In the genomic region with DNA sequence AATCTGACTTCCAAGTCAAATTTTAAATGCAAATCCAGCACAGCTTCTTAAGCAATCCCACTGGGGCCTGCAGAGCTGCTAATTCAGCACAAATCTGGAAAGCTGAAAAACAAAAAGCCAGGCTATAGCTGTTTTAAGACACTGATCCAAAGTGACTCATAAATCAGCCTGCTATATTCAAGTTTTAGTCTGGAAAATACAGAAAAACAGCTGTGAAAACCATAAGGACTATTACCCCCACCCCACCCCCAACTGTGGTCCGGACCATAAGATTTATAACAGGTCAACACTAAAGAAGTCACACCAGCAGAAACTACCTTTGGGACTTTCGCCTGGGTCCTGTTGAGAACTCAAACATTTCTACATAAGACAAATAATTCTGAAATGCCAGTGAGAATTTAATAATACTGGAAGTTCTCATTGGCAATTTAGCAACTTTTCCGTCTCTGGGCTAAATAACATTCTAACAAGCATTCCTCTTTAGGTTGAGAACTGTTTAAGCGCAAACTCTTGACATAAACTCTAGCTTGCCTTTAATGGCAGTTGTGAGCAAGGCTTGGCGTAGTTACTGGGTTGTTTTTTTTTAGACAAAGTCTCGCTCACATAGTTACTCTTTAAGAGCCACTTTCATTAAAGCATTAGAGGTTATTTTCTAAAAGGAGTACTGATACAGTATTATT, we compare ENCODE assay signal across 11 cellular contexts. TPM values are rescaled to one million over a fixed set of nuclear protein-coding genes. Genes with fewer than 3 reads are reported as not detected.
DNase-seq lines count a peak whose midpoint lies in the region; ATAC-seq and TF ChIP-seq lines count a peak whose summit lies in the region.
"Had no signal": no experiment of that assay in that cellular context is flagged by ENCODE, and none has a peak within 500 bp of the region (broad histone marks: within the 10 kb centered on the region; RNA-seq: fewer than 3 reads in every experiment).

No MANE protein-coding gene starts in this region.

- CTCF ChIA-PET in AG04450 (lab: Charles Lee), result interaction anchor here (0.9 to 4.8 kb wide), 4 partner anchors 175 to 560 kb away, joined by 3 to 35 read pairs (median 6); no protein-coding TSS in a partner anchor

- H3K14ac ChIP-seq in neuronal stem cell (ENCODE audit: low read length), result no peak overlapping the region

- H3K36me3 ChIP-seq in esophagus squamous epithelium (peaks cover 0 to 17% (median 5%) of the 10 kb centered on the region in 3 donors), neuronal stem cell (replicated peaks in 1 of 2; ENCODE audit: control insufficient read depth in 2 of 2, insufficient read depth in 2 of 2, low read length in 2 of 2) (peaks cover 4 to 19% of the 10 kb centered on the region in 2 donors)

- no peak overlapping the region for H2BK12ac ChIP-seq in neuronal stem cell (ENCODE audit: low read length)

- H4K91ac ChIP-seq in neuronal stem cell (ENCODE audit: low read depth, low read length, poor library complexity), result no peak overlapping the region

- H3K18ac ChIP-seq in neuronal stem cell (ENCODE audit: low read length), result no peak overlapping the region

- peaks cover 11 to 62% (median 37%) of the 10 kb centered on the region in 3 donors for H3K4me1 ChIP-seq in esophagus squamous epithelium
- peaks cover 9 to 21% of the 10 kb centered on the region in 2 donors for H3K4me1 ChIP-seq in neuronal stem cell (ENCODE audit: control insufficient read depth in 2 of 2, insufficient read depth in 1 of 2, low read depth in 1 of 2, low read length in 2 of 2)

- H2BK120ac ChIP-seq in neuronal stem cell (ENCODE audit: low read depth, low read length), result no peak overlapping the region

- H3K79me1 ChIP-seq in neuronal stem cell (ENCODE audit: low read depth, low read length), result peaks cover 4% of the 10 kb centered on the region

- no peak overlapping the region for H3K4ac ChIP-seq in neuronal stem cell (ENCODE audit: low read length)

- intact Hi-C loops in esophagus squamous epithelium (cut with DNase I), result loop anchor here (10.0 kb wide), 1 partner anchor 128 kb away; no protein-coding TSS in a partner anchor

- WGBS in esophagus squamous epithelium, 2 donors, result 19 to 27% methylated on average over 6 of the region's 6 CpGs
- WGBS in neuronal stem cell (ENCODE audit: extremely low coverage in 2 of 2, insufficient read length in 2 of 2, insufficient replicate concordance in 1 of 2), 2 donors, result no CpG with 5 or more reads among the region's 6 CpGs

- H3K27me3 ChIP-seq in AG04450 (ENCODE audit: control insufficient read depth, insufficient read depth, low read length) (no peaks in the 10 kb centered on the region), esophagus squamous epithelium (no peaks in the 10 kb centered on the region), neuronal stem cell (ENCODE audit: control insufficient read depth in 3 of 3, insufficient read depth in 3 of 3, low read depth in 1 of 3, low read length in 3 of 3) (no peaks in the 10 kb centered on the region)

- ATAC-seq in GM19324 (IDR thresholded peaks at IDR 0.05; ENCODE audit: low FRiP score, unreplicated experiment) (no peak), GM21447 (IDR thresholded peaks at IDR 0.05; ENCODE audit: unreplicated experiment) (no peak)
- ATAC-seq: left lobe of liver had no signal

- POLR2A ChIA-PET in AG04450 (lab: Yijun Ruan, JAX), result interaction anchor here (1.5 to 2.3 kb wide), 2 partner anchors 124 to 161 kb away, joined by 3 to 11 read pairs; no protein-coding TSS in a partner anchor

- H2BK15ac ChIP-seq in neuronal stem cell (ENCODE audit: low read length), result no peak overlapping the region

- H2AFZ ChIP-seq in neuronal stem cell (ENCODE audit: low read length), result no peak overlapping the region

- H3K27ac ChIP-seq in AG04450 (ENCODE audit: low read depth, low read length) (peak overlapping the region; percentile 66), esophagus squamous epithelium (peak overlapping the region; percentile 97 to 99 (median 98)), neuronal stem cell (replicated peaks; ENCODE audit: low read length) (peak overlapping the region; percentile 50)

- no peak overlapping the region for H4K8ac ChIP-seq in neuronal stem cell (ENCODE audit: low read depth, low read length)

- TF ChIP-seq CTCF in AG04450 (IDR thresholded peaks at IDR 0.05; ENCODE audit: low read depth, low read length), result no peak
- TF ChIP-seq CTCF in esophagus squamous epithelium (IDR thresholded peaks at IDR 0.05), result no peak

- H3K9ac ChIP-seq in neuronal stem cell (ENCODE audit: low read depth, low read length, poor library complexity), result no peak overlapping the region

- no peak overlapping the region for H2AK5ac ChIP-seq in neuronal stem cell (ENCODE audit: low read depth, low read length)

- H3K9me3 ChIP-seq in AG04450 (ENCODE audit: control insufficient read depth, insufficient read depth, low read length), result peaks cover 3% of the 10 kb centered on the region; the same call in 1 of the 2 replicates
- no peaks in the 10 kb centered on the region for H3K9me3 ChIP-seq in esophagus squamous epithelium
- H3K9me3 ChIP-seq in neuronal stem cell (replicated peaks in 1 of 2; ENCODE audit: control insufficient read depth in 2 of 2, insufficient read depth in 1 of 2, low read depth in 1 of 2, low read length in 2 of 2), result peaks cover 0 to 3% of the 10 kb centered on the region in 2 donors

- no peak for DNase-seq in AG04450 (ENCODE audit: low read depth, low spot score)
- peak; percentile 63 for DNase-seq in NCI-H446 treated with DMSO at 0.1 percent for 48 hours (lab: John Stamatoyannopoulos, UW)
- no peak for DNase-seq in esophagus squamous epithelium (lab: John Stamatoyannopoulos, UW)
- DNase-seq in neuronal stem cell (ENCODE audit: low spot score), result no peak
- no peak for DNase-seq in NCI-H2196 (lab: John Stamatoyannopoulos, UW; ENCODE audit: unreplicated experiment)
- no peak for DNase-seq in putamen (ENCODE audit: low spot score)
- DNase-seq: DMS79, NCI-H187 had no signal

- peak overlapping the region; percentile 75 for H3K4me3 ChIP-seq in AG04450 (ENCODE audit: low read depth, low read length)
- peak overlapping the region; percentile 78 to 98 (median 83) for H3K4me3 ChIP-seq in esophagus squamous epithelium
- no peak overlapping the region for H3K4me3 ChIP-seq in neuronal stem cell (ENCODE audit: low read length in 2 of 2)

- H2BK5ac ChIP-seq in neuronal stem cell (ENCODE audit: low read length), result no peak overlapping the region

- no peak overlapping the region for H3K23ac ChIP-seq in neuronal stem cell (ENCODE audit: low read depth, low read length, poor library complexity)

- TF ChIP-seq POLR2A in esophagus squamous epithelium (IDR thresholded peaks at IDR 0.05), result no peak

- no peak overlapping the region for H3K4me2 ChIP-seq in neuronal stem cell (ENCODE audit: insufficient read depth, low read length, poor library complexity, severe bottlenecking)

RNA-seq across cellular contexts. Expression of a gene that starts 3.3 kb away (rescaled TPM):
- polyA plus RNA-seq in AG04450 (2011; rRNA removed), result 58.2 and 80.1 TPM in 2 replicates
- polyA minus RNA-seq in AG04450 (2011; rRNA and poly(A)+ RNA removed), result 186 and 245 TPM in 2 replicates
- 100 to 1,000 TPM in 1 of 4 donors, 10 to 100 TPM in 3; 32.1 to 124 (median 42.4) TPM for total RNA-seq in esophagus squamous epithelium
- polyA plus RNA-seq in neuronal stem cell (2013, experiment 1 of 2), result 15.0 TPM
- 14.5 TPM for polyA plus RNA-seq in neuronal stem cell (2013, experiment 2 of 2)

Comparison
In these comparisons a context has a peak if more than half of its experiments do, and no peak if none do; other contexts are left out.
1. H3K4me3 ChIP-seq: peak in AG04450 (single experiment) and esophagus squamous epithelium (4 of 4); none in neuronal stem cell (0 of 2).
2. Peak in every context shown above with its lines, with median percentiles within 50 percentile points of each other: H3K27ac ChIP-seq.